ENCODE assay signal across 2 cellular contexts in the genomic region with DNA sequence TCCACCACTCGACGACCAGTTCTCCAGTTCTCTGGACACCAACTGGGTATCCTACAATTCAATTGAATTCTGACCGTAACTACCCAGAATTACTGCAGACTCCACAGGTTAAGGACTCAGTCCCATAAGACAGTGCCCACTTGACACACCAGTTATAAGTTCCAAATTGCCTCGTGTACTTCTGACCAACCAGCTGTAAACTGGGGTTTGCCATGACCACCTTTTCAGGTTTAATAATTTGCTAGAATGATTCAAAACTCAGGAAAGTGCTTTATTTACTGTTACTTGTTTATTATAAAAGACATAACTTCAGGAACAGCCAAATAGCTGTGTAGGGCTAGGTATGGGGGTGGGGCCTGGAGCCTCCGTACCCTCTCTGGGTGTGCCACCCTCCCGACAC.
TF ChIP-seq lines count a peak whose summit lies in the region.

No MANE protein-coding gene starts in this region.

TF ChIP-seq in WTC11, 78 proteins besides CTCF, POLR2A, EP300 and RAD21:
- TF ChIP-seq SP1 (CRISPR knock-in tag; conservative IDR thresholded peaks at IDR 0.05) (no peak), ZNF138 (CRISPR knock-in tag; conservative IDR thresholded peaks at IDR 0.05) (no peak), ZNF416 (CRISPR knock-in tag; IDR thresholded peaks at IDR 0.05) (no peak), OVOL2 (CRISPR knock-in tag; IDR thresholded peaks at IDR 0.05; ENCODE audit: borderline replicate concordance) (no peak), GRHL2 (CRISPR knock-in tag; IDR thresholded peaks at IDR 0.05; ENCODE audit: insufficient replicate concordance, severe bottlenecking) (no peak)
- TF ChIP-seq, protein P1, sequence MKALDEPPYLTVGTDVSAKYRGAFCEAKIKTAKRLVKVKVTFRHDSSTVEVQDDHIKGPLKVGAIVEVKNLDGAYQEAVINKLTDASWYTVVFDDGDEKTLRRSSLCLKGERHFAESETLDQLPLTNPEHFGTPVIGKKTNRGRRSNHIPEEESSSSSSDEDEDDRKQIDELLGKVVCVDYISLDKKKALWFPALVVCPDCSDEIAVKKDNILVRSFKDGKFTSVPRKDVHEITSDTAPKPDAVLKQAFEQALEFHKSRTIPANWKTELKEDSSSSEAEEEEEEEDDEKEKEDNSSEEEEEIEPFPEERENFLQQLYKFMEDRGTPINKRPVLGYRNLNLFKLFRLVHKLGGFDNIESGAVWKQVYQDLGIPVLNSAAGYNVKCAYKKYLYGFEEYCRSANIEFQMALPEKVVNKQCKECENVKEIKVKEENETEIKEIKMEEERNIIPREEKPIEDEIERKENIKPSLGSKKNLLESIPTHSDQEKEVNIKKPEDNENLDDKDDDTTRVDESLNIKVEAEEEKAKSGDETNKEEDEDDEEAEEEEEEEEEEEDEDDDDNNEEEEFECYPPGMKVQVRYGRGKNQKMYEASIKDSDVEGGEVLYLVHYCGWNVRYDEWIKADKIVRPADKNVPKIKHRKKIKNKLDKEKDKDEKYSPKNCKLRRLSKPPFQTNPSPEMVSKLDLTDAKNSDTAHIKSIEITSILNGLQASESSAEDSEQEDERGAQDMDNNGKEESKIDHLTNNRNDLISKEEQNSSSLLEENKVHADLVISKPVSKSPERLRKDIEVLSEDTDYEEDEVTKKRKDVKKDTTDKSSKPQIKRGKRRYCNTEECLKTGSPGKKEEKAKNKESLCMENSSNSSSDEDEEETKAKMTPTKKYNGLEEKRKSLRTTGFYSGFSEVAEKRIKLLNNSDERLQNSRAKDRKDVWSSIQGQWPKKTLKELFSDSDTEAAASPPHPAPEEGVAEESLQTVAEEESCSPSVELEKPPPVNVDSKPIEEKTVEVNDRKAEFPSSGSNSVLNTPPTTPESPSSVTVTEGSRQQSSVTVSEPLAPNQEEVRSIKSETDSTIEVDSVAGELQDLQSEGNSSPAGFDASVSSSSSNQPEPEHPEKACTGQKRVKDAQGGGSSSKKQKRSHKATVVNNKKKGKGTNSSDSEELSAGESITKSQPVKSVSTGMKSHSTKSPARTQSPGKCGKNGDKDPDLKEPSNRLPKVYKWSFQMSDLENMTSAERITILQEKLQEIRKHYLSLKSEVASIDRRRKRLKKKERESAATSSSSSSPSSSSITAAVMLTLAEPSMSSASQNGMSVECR (CRISPR knock-in tag; IDR thresholded peaks at IDR 0.05; ENCODE audit: borderline replicate concordance), result no peak

TF ChIP-seq in liver, 16 proteins besides CTCF, POLR2A, EP300 and RAD21:
- no peak for TF ChIP-seq YY1 (IDR thresholded peaks at IDR 0.05)
- TF ChIP-seq JUND (IDR thresholded peaks at IDR 0.05), result no peak
- TF ChIP-seq HNF4A (conservative IDR thresholded peaks at IDR 0.05), result no peak
- TF ChIP-seq, protein P2, sequence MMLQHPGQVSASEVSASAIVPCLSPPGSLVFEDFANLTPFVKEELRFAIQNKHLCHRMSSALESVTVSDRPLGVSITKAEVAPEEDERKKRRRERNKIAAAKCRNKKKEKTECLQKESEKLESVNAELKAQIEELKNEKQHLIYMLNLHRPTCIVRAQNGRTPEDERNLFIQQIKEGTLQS (IDR thresholded peaks at IDR 0.05), result no peak
- no peak for TF ChIP-seq TAF1 (conservative IDR thresholded peaks at IDR 0.05)
- TF ChIP-seq, protein P3, sequence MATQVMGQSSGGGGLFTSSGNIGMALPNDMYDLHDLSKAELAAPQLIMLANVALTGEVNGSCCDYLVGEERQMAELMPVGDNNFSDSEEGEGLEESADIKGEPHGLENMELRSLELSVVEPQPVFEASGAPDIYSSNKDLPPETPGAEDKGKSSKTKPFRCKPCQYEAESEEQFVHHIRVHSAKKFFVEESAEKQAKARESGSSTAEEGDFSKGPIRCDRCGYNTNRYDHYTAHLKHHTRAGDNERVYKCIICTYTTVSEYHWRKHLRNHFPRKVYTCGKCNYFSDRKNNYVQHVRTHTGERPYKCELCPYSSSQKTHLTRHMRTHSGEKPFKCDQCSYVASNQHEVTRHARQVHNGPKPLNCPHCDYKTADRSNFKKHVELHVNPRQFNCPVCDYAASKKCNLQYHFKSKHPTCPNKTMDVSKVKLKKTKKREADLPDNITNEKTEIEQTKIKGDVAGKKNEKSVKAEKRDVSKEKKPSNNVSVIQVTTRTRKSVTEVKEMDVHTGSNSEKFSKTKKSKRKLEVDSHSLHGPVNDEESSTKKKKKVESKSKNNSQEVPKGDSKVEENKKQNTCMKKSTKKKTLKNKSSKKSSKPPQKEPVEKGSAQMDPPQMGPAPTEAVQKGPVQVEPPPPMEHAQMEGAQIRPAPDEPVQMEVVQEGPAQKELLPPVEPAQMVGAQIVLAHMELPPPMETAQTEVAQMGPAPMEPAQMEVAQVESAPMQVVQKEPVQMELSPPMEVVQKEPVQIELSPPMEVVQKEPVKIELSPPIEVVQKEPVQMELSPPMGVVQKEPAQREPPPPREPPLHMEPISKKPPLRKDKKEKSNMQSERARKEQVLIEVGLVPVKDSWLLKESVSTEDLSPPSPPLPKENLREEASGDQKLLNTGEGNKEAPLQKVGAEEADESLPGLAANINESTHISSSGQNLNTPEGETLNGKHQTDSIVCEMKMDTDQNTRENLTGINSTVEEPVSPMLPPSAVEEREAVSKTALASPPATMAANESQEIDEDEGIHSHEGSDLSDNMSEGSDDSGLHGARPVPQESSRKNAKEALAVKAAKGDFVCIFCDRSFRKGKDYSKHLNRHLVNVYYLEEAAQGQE (IDR thresholded peaks at IDR 0.05), result no peak
- TF ChIP-seq SP1 (IDR thresholded peaks at IDR 0.05), result no peak
